Comparison of ENCODE assay signal across 1 cellular context in the genomic region with DNA sequence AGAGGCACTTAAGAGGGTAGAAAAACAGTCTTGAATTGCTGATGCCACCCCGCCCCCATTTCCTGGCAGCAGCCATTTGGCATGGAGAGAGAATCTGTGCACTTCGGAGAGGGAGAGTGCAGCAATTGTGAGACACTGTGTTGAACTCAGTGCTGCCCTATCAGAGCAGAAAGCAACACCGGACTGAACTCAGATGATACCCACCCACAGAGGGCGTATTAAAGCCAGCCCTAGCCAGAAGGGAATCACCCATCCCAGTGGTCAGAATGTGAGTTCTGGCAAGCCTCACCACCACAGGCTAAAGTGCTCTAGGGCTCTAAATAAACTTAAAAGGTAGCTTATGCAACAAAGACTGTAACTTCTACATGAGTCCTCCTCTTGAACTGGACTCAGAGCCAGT.
TF ChIP-seq lines count a peak whose summit lies in the region.

No MANE protein-coding gene starts in this region.

TF ChIP-seq in HepG2, 621 proteins besides CTCF, POLR2A, EP300 and RAD21 (continued from another document):
- TF ChIP-seq, protein P1, sequence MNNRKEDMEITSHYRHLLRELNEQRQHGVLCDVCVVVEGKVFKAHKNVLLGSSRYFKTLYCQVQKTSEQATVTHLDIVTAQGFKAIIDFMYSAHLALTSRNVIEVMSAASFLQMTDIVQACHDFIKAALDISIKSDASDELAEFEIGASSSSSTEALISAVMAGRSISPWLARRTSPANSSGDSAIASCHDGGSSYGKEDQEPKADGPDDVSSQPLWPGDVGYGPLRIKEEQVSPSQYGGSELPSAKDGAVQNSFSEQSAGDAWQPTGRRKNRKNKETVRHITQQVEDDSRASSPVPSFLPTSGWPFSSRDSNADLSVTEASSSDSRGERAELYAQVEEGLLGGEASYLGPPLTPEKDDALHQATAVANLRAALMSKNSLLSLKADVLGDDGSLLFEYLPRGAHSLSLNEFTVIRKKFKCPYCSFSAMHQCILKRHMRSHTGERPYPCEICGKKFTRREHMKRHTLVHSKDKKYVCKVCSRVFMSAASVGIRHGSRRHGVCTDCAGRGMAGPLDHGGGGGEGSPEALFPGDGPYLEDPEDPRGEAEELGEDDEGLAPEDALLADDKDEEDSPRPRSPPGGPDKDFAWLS (CRISPR knock-in tag; IDR thresholded peaks at IDR 0.05; ENCODE audit: borderline replicate concordance), result no peak
